ENCODE assay signal across 9 cellular contexts in genomic region chr6:11231108-11231463, GRCh38. TPM values are rescaled to one million over a fixed set of nuclear protein-coding genes. Genes with fewer than 3 reads are reported as not detected.
DNase-seq lines count a peak whose midpoint lies in the region; ATAC-seq and TF ChIP-seq lines count a peak whose summit lies in the region.
"Had no signal": no experiment of that assay in that cellular context is flagged by ENCODE, and none has a peak within 500 bp of the region (broad histone marks: within the 10 kb centered on the region; RNA-seq: fewer than 3 reads in every experiment).

No MANE protein-coding gene starts in this region.

- intact Hi-C loops in A673 (cut with micrococcal nuclease; ENCODE audit: unreplicated experiment), result no loop called here
- intact Hi-C loops in colonic mucosa (cut with DNase I), result no loop called here

- H3K27me3 ChIP-seq in A673 (replicated peaks; ENCODE audit: insufficient read depth, low read depth, low read length, poor library complexity), result no peaks in the 10 kb centered on the region
- H3K27me3 ChIP-seq in colonic mucosa, result no peaks in the 10 kb centered on the region

- peak overlapping the region; percentile 65 to 100 for H3K9ac ChIP-seq in colonic mucosa (ENCODE audit: low read depth in 2 of 2, low read length in 2 of 2)

- ATAC-seq in GM18511 (IDR thresholded peaks at IDR 0.05; ENCODE audit: unreplicated experiment) (no peak), HG02870 (IDR thresholded peaks at IDR 0.05; ENCODE audit: unreplicated experiment) (no peak), HG03442 (IDR thresholded peaks at IDR 0.05; ENCODE audit: unreplicated experiment) (no peak)

- H3K27ac ChIP-seq in A673 (ENCODE audit: low read depth, low read length, poor library complexity, severe bottlenecking), result no peak overlapping the region
- H3K27ac ChIP-seq in colonic mucosa, result peak overlapping the region; percentile 85

- H3K36me3 Mint-ChIP-seq in nephron (ENCODE audit: low read depth), result no peaks in the 10 kb centered on the region

- CTCF ChIA-PET in A673 (lab: Charles Lee), result no interaction called here

- POLR2A ChIA-PET in A673 (lab: Charles Lee; ENCODE audit: low non-redundant PET), result no interaction called here

- H3K4me1 Mint-ChIP-seq in nephron, result peaks cover 60% of the 10 kb centered on the region

- H3K9me3 ChIP-seq in A673 (ENCODE audit: low read depth, low read length, poor library complexity, severe bottlenecking) (no peaks in the 10 kb centered on the region), colonic mucosa (no peaks in the 10 kb centered on the region)

- H3K36me3 ChIP-seq in A673 (ENCODE audit: insufficient read depth, low read length, poor library complexity, severe bottlenecking) (no peaks in the 10 kb centered on the region), colonic mucosa (no peaks in the 10 kb centered on the region)

- DNase-seq in A673 (ENCODE audit: low spot score) (no peak), LNCaP clone FGC (ENCODE audit: low read depth) (no peak), colonic mucosa (no peak), CD1c-positive myeloid dendritic cell (ENCODE audit: extremely low spot score) (no peak)
- DNase-seq: DND-41 had no signal

- H3K4me1 ChIP-seq in A673 (ENCODE audit: insufficient read depth, low read length, poor library complexity, severe bottlenecking) (peaks cover 21% of the 10 kb centered on the region), colonic mucosa (no peaks in the 10 kb centered on the region)

- no TSS peak for BruUV-seq in A673 (replicated peaks; lab: Mats Ljungman, UMichigan)

- peak overlapping the region; percentile 60 for H3K4me3 ChIP-seq in A673 (ENCODE audit: low read depth, low read length, poor library complexity, severe bottlenecking)
- H3K4me3 ChIP-seq in LNCaP clone FGC (ENCODE audit: low read depth, low read length), result peak overlapping the region; percentile 85
- H3K4me3 ChIP-seq in colonic mucosa, result peak overlapping the region; percentile 56

- H3K27me3 Mint-ChIP-seq in nephron (ENCODE audit: low read depth), result peaks cover 9% of the 10 kb centered on the region

- H3K4me3 Mint-ChIP-seq in nephron, result peak overlapping the region; percentile 83 to 86 (median 84)

- no peaks in the 10 kb centered on the region for H3K9me3 Mint-ChIP-seq in nephron

- H3K27ac Mint-ChIP-seq in nephron, result peak overlapping the region; percentile 79 to 95 (median 80)

- no peak for TF ChIP-seq CTCF in A673 (conservative IDR thresholded peaks at IDR 0.05; ENCODE audit: low read depth, low read length)
- TF ChIP-seq CTCF in LNCaP clone FGC (IDR thresholded peaks at IDR 0.05; ENCODE audit: control insufficient read depth, extremely low read depth, insufficient read depth), result no peak
- no peak for TF ChIP-seq CTCF in colonic mucosa (IDR thresholded peaks at IDR 0.05)
- TF ChIP-seq CTCF in nephron (IDR thresholded peaks at IDR 0.05; ENCODE audit: unreplicated experiment in 3 of 3), result no peak

RNA-seq across cellular contexts. Expression of gene NEDD9, which starts 1.4 kb away (rescaled TPM):
- total RNA-seq in A673 (2021) (5.6 and 6.6 TPM in 2 replicates), colonic mucosa (10 to 100 TPM; 43.4 to 73.1 TPM)
